8 cellular contexts compared by ENCODE assay signal in the genomic region with DNA sequence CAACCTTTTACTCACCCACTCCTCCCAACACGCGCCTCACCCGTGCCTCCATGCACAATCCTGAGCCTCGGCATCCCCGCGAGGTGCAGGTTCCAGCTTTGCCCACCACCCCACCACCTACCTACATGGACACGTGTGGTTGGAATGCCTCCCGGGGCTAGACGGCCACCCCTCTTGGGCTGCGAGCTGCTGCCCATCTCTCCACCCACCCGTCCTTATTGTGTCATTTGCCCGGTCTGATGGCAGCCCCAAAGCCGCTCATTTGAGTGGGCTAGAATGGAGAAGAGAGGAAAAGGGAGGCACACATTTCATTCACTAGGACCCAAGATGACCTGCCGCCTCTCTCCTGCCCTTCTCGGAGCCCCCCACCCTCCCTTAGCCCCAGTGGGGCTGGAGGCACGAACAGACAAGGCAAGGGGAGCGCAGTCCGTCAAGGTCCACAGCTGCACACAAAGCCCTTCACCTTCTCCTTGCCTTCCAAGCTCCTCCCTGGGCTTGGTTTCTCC. TPM values are rescaled to one million over a fixed set of nuclear protein-coding genes. Genes with fewer than 3 reads are reported as not detected.
DNase-seq lines count a peak whose midpoint lies in the region; FAIRE-seq and TF ChIP-seq lines count a peak whose summit lies in the region.

No MANE protein-coding gene starts in this region.

- peak overlapping the region; percentile 98 for H3K56ac ChIP-seq in mesendoderm (ENCODE audit: low read length)

- FAIRE-seq in bronchial epithelial cell (lab: Jason Lieb, UNC), result no peak

- no peak for TF ChIP-seq POLR2A in uterus (IDR thresholded peaks at IDR 0.05)

- no peak overlapping the region for H3K4ac ChIP-seq in mesendoderm (ENCODE audit: low read depth, low read length)

- H2AK5ac ChIP-seq in mesendoderm (ENCODE audit: low read length), result peak overlapping the region; percentile 79

- H3K79me1 ChIP-seq in mesendoderm (ENCODE audit: low read length), result peaks cover 15% of the 10 kb centered on the region

- peak overlapping the region; percentile 97 for H3K4me2 ChIP-seq in mesendoderm (ENCODE audit: low read length)

- TF ChIP-seq CTCF in C4-2B (conservative IDR thresholded peaks at IDR 0.05) (no peak), bronchial epithelial cell (IDR thresholded peaks at IDR 0.05; ENCODE audit: insufficient read depth, low read length, severe bottlenecking) (no peak), uterus (IDR thresholded peaks at IDR 0.05) (no peak)

- no peak overlapping the region for H4K5ac ChIP-seq in mesendoderm (ENCODE audit: low read length)

- WGBS in mesendoderm (ENCODE audit: extremely low coverage, insufficient coverage, low lambda C conversion rate), result no CpG with 5 or more reads among the region's 18 CpGs

- no peak overlapping the region for H3K23ac ChIP-seq in mesendoderm (ENCODE audit: low read length)

- no peaks in the 10 kb centered on the region for H3K9me3 ChIP-seq in HUES48 (ENCODE audit: control insufficient read depth, insufficient read depth, low read length)
- H3K9me3 ChIP-seq in uterus, result no peaks in the 10 kb centered on the region

- no peak overlapping the region for H2BK15ac ChIP-seq in mesendoderm (replicated peaks; ENCODE audit: low read depth)

- peak overlapping the region; percentile 36 for H2BK5ac ChIP-seq in mesendoderm (ENCODE audit: low read length)

- H3K27ac ChIP-seq in C4-2B (peak overlapping the region; percentile 67), HUES48 (ENCODE audit: low read depth, low read length) (peak overlapping the region; percentile 93), mesendoderm (ENCODE audit: low read depth, low read length) (peak overlapping the region; percentile 38), uterus (peak overlapping the region; percentile 83 to 87)

- H3K4me1 ChIP-seq in HUES48 (ENCODE audit: control insufficient read depth, insufficient read depth, low read length) (peaks cover 45% of the 10 kb centered on the region), mesendoderm (ENCODE audit: control insufficient read depth, low read depth, low read length) (peaks cover 18% of the 10 kb centered on the region), uterus (no peaks in the 10 kb centered on the region)

- H3K36me3 ChIP-seq in HUES48 (ENCODE audit: control insufficient read depth, insufficient read depth, low read length), result no peaks in the 10 kb centered on the region
- no peaks in the 10 kb centered on the region for H3K36me3 ChIP-seq in bronchial epithelial cell (ENCODE audit: control insufficient read depth, insufficient read depth, low read length)
- no peaks in the 10 kb centered on the region for H3K36me3 ChIP-seq in mesendoderm (ENCODE audit: control insufficient read depth, insufficient read depth, low read length)
- no peaks in the 10 kb centered on the region for H3K36me3 ChIP-seq in uterus

- H3K79me2 ChIP-seq in mesendoderm (ENCODE audit: control insufficient read depth, insufficient read depth, low read length), result peaks cover 47% of the 10 kb centered on the region

- H3K18ac ChIP-seq in mesendoderm (ENCODE audit: low read length), result peak overlapping the region; percentile 5

- intact Hi-C loops in uterus (cut with DNase I; ENCODE audit: low total_unique reads), result no loop called here

- H4K8ac ChIP-seq in mesendoderm (ENCODE audit: low read depth, low read length), result no peak overlapping the region

- H3K9ac ChIP-seq in HUES48 (ENCODE audit: low read depth, low read length) (peak overlapping the region; percentile 90), mesendoderm (ENCODE audit: low read length) (peak overlapping the region; percentile 76)

- H2BK120ac ChIP-seq in mesendoderm (ENCODE audit: low read depth, low read length), result no peak overlapping the region

- no peak for DNase-seq in bronchial epithelial cell (ENCODE audit: low read depth)
- no peak for DNase-seq in mesendoderm
- peak in 1 of 2 donors; percentile 19 for DNase-seq in uterus
- DNase-seq in NCI-H774 (lab: John Stamatoyannopoulos, UW), result no peak
- no peak for DNase-seq in ureter (ENCODE audit: low spot score)
- DNase-seq in SIG-M5 (lab: John Stamatoyannopoulos, UW), result no peak

- H3K4me3 ChIP-seq in HUES48 (ENCODE audit: low read depth, low read length), result peak overlapping the region; percentile 96
- H3K4me3 ChIP-seq in bronchial epithelial cell (ENCODE audit: low read depth, low read length), result peak overlapping the region; percentile 77
- peak overlapping the region; percentile 94 for H3K4me3 ChIP-seq in mesendoderm (ENCODE audit: low read length)
- H3K4me3 ChIP-seq in uterus, result peak overlapping the region; percentile 82 to 91

- peaks cover 10% of the 10 kb centered on the region; the same call in 1 of the 2 replicates for H3K27me3 ChIP-seq in HUES48 (ENCODE audit: control insufficient read depth, insufficient read depth, low read length)
- H3K27me3 ChIP-seq in bronchial epithelial cell (ENCODE audit: control insufficient read depth, insufficient read depth, low read length), result no peaks in the 10 kb centered on the region
- H3K27me3 ChIP-seq in mesendoderm (ENCODE audit: insufficient read depth, low read length, poor library complexity), result no peaks in the 10 kb centered on the region
- H3K27me3 ChIP-seq in uterus, result no peaks in the 10 kb centered on the region

RNA-seq across cellular contexts. Expression of a gene that starts 0.8 kb away (rescaled TPM):
- total RNA-seq in bronchial epithelial cell (3.7 and 5.5 TPM in 2 replicates), uterus (10 to 100 TPM in 1 of 4 donors, 1 to 10 TPM in 3; 2.4 to 25.5 (median 7.9) TPM), ureter (4.6 TPM)
- 18.1 TPM for polyA plus RNA-seq in mesendoderm (2013, experiment 1 of 2)
- polyA plus RNA-seq in mesendoderm (2013, experiment 2 of 2), result 18.1 TPM

Comparison
In these comparisons a context has a peak if more than half of its experiments do, and no peak if none do; other contexts are left out.
1. H3K27ac ChIP-seq: peak in every context shown above with its lines; median percentile 93 in HUES48; 85 in uterus; 67 in C4-2B; 38 in mesendoderm.